8 cellular contexts compared by ENCODE assay signal in genomic region chr16:24737916-24738594, GRCh38. TPM values are rescaled to one million over a fixed set of nuclear protein-coding genes. Genes with fewer than 3 reads are reported as not detected.
DNase-seq lines count a peak whose midpoint lies in the region; ATAC-seq and TF ChIP-seq lines count a peak whose summit lies in the region.

No MANE protein-coding gene starts in this region.

- no peaks in the 10 kb centered on the region for H3K9me3 Mint-ChIP-seq in naive thymus-derived CD8-positive, alpha-beta T cell
- no peaks in the 10 kb centered on the region for H3K9me3 Mint-ChIP-seq in activated T-helper 2 cell treated with anti-CD3 and anti-CD28 coated beads, Interferon-gamma antibody, Interleukin-2, Interleukin-4, amounts not matched to agents 10 μg/mL and 5 μg/mL and 100 μg/mL, durations not matched to agents 14 hours and 24 hours and 36 hours

- ATAC-seq in heart right ventricle, result peak in 1 of 8 donors; percentile 8
- ATAC-seq in left ventricle myocardium superior, result no peak
- ATAC-seq in naive thymus-derived CD8-positive, alpha-beta T cell, result no peak
- no peak for ATAC-seq in upper lobe of right lung

- H3K4me1 Mint-ChIP-seq in naive thymus-derived CD8-positive, alpha-beta T cell, result peaks cover 40 to 100% (median 93%) of the 10 kb centered on the region in 4 donors
- peaks cover 43% of the 10 kb centered on the region for H3K4me1 Mint-ChIP-seq in activated T-helper 2 cell treated with anti-CD3 and anti-CD28 coated beads, Interferon-gamma antibody, Interleukin-2, Interleukin-4, amounts not matched to agents 10 μg/mL and 5 μg/mL and 100 μg/mL, durations not matched to agents 14 hours and 24 hours and 36 hours (ENCODE audit: low read depth)

- H3K27me3 ChIP-seq in heart right ventricle (no peaks in the 10 kb centered on the region), upper lobe of right lung (no peaks in the 10 kb centered on the region), colonic mucosa (no peaks in the 10 kb centered on the region)

- intact Hi-C loops in heart right ventricle (cut with DNase I) (loop anchor here in 2 of 10 donors (5.0 to 10.0 kb wide), 2 partner anchors 39 to 47 kb away; no protein-coding TSS in a partner anchor), left ventricle myocardium superior (cut with micrococcal nuclease) (no loop called here), upper lobe of right lung (cut with DNase I) (no loop called here), colonic mucosa (cut with DNase I) (loop anchor here (10.0 kb wide), 1 partner anchor 193 kb away; no protein-coding TSS in a partner anchor)
- intact Hi-C loops in activated T-helper 2 cell treated with anti-CD3 and anti-CD28 coated beads, Interferon-gamma antibody, Interleukin-2, Interleukin-4, amounts not matched to agents 10 μg/mL and 5 μg/mL and 100 μg/mL, durations not matched to agents 14 hours and 24 hours and 36 hours (cut with micrococcal nuclease), result loop anchor here (10.0 kb wide), 1 partner anchor 277 kb away; the partner anchor contains the start of gene ARHGAP17

- TF ChIP-seq CTCF in heart right ventricle (IDR thresholded peaks at IDR 0.05) (no peak), coronary artery (IDR thresholded peaks at IDR 0.05) (no peak), upper lobe of right lung (IDR thresholded peaks at IDR 0.05) (no peak), colonic mucosa (IDR thresholded peaks at IDR 0.05) (no peak)

- WGBS in heart right ventricle, 2 donors, result 45 to 55% methylated on average over 5 of the region's 5 CpGs

- H3K4me3 ChIP-seq in heart right ventricle, result no peak overlapping the region
- H3K4me3 ChIP-seq in coronary artery, result peak overlapping the region; percentile 59
- no peak overlapping the region for H3K4me3 ChIP-seq in upper lobe of right lung
- no peak overlapping the region for H3K4me3 ChIP-seq in colonic mucosa

- POLR2A ChIA-PET in naive thymus-derived CD8-positive, alpha-beta T cell (lab: Charles Lee), result interaction anchor here (0.5 kb wide), 1 partner anchor 1281 kb away, joined by 5 read pairs; no protein-coding TSS in a partner anchor

- H3K36me3 ChIP-seq in heart right ventricle, result peaks cover 0 to 28% (median 0%) of the 10 kb centered on the region in 9 donors
- peaks cover 1% of the 10 kb centered on the region for H3K36me3 ChIP-seq in upper lobe of right lung
- no peaks in the 10 kb centered on the region for H3K36me3 ChIP-seq in colonic mucosa

- no peak for DNase-seq in heart right ventricle
- DNase-seq in left ventricle myocardium superior, result no peak
- DNase-seq in coronary artery (ENCODE audit: low spot score), result no peak
- no peak for DNase-seq in naive thymus-derived CD8-positive, alpha-beta T cell
- no peak for DNase-seq in upper lobe of right lung
- no peak for DNase-seq in NCI-H748 treated with DMSO at 0.1 percent for 48 hours (lab: John Stamatoyannopoulos, UW)
- DNase-seq in activated T-helper 2 cell treated with anti-CD3 and anti-CD28 coated beads, Interferon-gamma antibody, Interleukin-2, Interleukin-4, amounts not matched to agents 10 μg/mL and 5 μg/mL and 100 μg/mL, durations not matched to agents 14 hours and 24 hours and 36 hours (ENCODE audit: low spot score), result no peak
- no peak for DNase-seq in colonic mucosa

- no peak overlapping the region for H3K9ac ChIP-seq in colonic mucosa (ENCODE audit: low read depth in 2 of 2, low read length in 2 of 2)

- H3K36me3 Mint-ChIP-seq in naive thymus-derived CD8-positive, alpha-beta T cell, result peaks cover 0 to 58% (median 5%) of the 10 kb centered on the region in 3 donors
- peaks cover 46% of the 10 kb centered on the region for H3K36me3 Mint-ChIP-seq in activated T-helper 2 cell treated with anti-CD3 and anti-CD28 coated beads, Interferon-gamma antibody, Interleukin-2, Interleukin-4, amounts not matched to agents 10 μg/mL and 5 μg/mL and 100 μg/mL, durations not matched to agents 14 hours and 24 hours and 36 hours (ENCODE audit: low read depth)

- peak overlapping the region in 6 of 10 donors; percentile 31 to 68 (median 41) for H3K27ac ChIP-seq in heart right ventricle
- peak overlapping the region; percentile 67 to 83 for H3K27ac ChIP-seq in coronary artery
- peak overlapping the region; percentile 19 for H3K27ac ChIP-seq in upper lobe of right lung
- H3K27ac ChIP-seq in colonic mucosa, result no peak overlapping the region

- peak overlapping the region in 6 of 10 donors; percentile 22 to 82 (median 59) for H3K27ac Mint-ChIP-seq in naive thymus-derived CD8-positive, alpha-beta T cell
- H3K27ac Mint-ChIP-seq in activated T-helper 2 cell treated with anti-CD3 and anti-CD28 coated beads, Interferon-gamma antibody, Interleukin-2, Interleukin-4, amounts not matched to agents 10 μg/mL and 5 μg/mL and 100 μg/mL, durations not matched to agents 14 hours and 24 hours and 36 hours, result no peak overlapping the region

- peak overlapping the region in 9 of 10 donors; percentile 9 to 54 (median 31) for H3K4me3 Mint-ChIP-seq in naive thymus-derived CD8-positive, alpha-beta T cell
- H3K4me3 Mint-ChIP-seq in activated T-helper 2 cell treated with anti-CD3 and anti-CD28 coated beads, Interferon-gamma antibody, Interleukin-2, Interleukin-4, amounts not matched to agents 10 μg/mL and 5 μg/mL and 100 μg/mL, durations not matched to agents 14 hours and 24 hours and 36 hours (ENCODE audit: low read depth), result no peak overlapping the region

- H3K9me3 ChIP-seq in heart right ventricle (no peaks in the 10 kb centered on the region), upper lobe of right lung (no peaks in the 10 kb centered on the region), colonic mucosa (no peaks in the 10 kb centered on the region)

- H3K27me3 Mint-ChIP-seq in naive thymus-derived CD8-positive, alpha-beta T cell, result no peaks in the 10 kb centered on the region
- H3K27me3 Mint-ChIP-seq in activated T-helper 2 cell treated with anti-CD3 and anti-CD28 coated beads, Interferon-gamma antibody, Interleukin-2, Interleukin-4, amounts not matched to agents 10 μg/mL and 5 μg/mL and 100 μg/mL, durations not matched to agents 14 hours and 24 hours and 36 hours (ENCODE audit: low read depth), result no peaks in the 10 kb centered on the region

- peaks cover 15 to 100% (median 97%) of the 10 kb centered on the region in 9 donors for H3K4me1 ChIP-seq in heart right ventricle
- H3K4me1 ChIP-seq in upper lobe of right lung, result peaks cover 89% of the 10 kb centered on the region
- H3K4me1 ChIP-seq in colonic mucosa, result no peaks in the 10 kb centered on the region

RNA-seq across cellular contexts. Expression of gene TNRC6A, which starts 8.6 kb away (rescaled TPM):
- total RNA-seq in heart right ventricle (10 to 100 TPM; 31.6 to 51.4 (median 37.3) TPM), left ventricle myocardium superior (37.0 TPM), upper lobe of right lung (46.5 TPM), colonic mucosa (10 to 100 TPM; 32.8 to 33.2 TPM)
- 10 to 100 TPM in 1 of 2 donors, 1 to 10 TPM in 1; 8.3 to 35.1 TPM for polyA plus RNA-seq in heart right ventricle
- total RNA-seq in naive thymus-derived CD8-positive, alpha-beta T cell, result 10 to 100 TPM; 84.1 to 85.2 TPM
- 10 to 100 TPM in 2 of 3 donors, 1 to 10 TPM in 1; 9.4 to 12.9 (median 10.9) TPM for polyA plus RNA-seq in naive thymus-derived CD8-positive, alpha-beta T cell
- total RNA-seq in activated T-helper 2 cell treated with anti-CD3 and anti-CD28 coated beads, Interferon-gamma antibody, Interleukin-2, Interleukin-4, amounts not matched to agents 10 μg/mL and 5 μg/mL and 100 μg/mL, durations not matched to agents 14 hours and 24 hours and 36 hours, result 47.3 and 50.3 TPM in 2 replicates

Comparison
In these comparisons a context has a peak if more than half of its experiments do, and no peak if none do; other contexts are left out.
1. intact Hi-C loops: an anchor here in activated T-helper 2 cell treated with anti-CD3 and anti-CD28 coated beads, Interferon-gamma antibody, Interleukin-2, Interleukin-4, amounts not matched to agents 10 μg/mL and 5 μg/mL and 100 μg/mL, durations not matched to agents 14 hours and 24 hours and 36 hours (10.0 kb wide) and colonic mucosa (10.0 kb wide); none called in left ventricle myocardium superior and upper lobe of right lung.